In genomic region chr1:151049458-151049857, GRCh38 we compare ENCODE assay signal across 16 cellular contexts. TPM values are rescaled to one million over a fixed set of nuclear protein-coding genes. Genes with fewer than 3 reads are reported as not detected.
A peak's percentile ranks its signal among the peaks of the same experiment; 100 is the strongest.
DNase-seq lines count a peak whose midpoint lies in the region; ATAC-seq and TF ChIP-seq lines count a peak whose summit lies in the region.
"Had no signal": no experiment of that assay in that cellular context is flagged by ENCODE, and none has a peak within 500 bp of the region (broad histone marks: within the 10 kb centered on the region; RNA-seq: fewer than 3 reads in every experiment).

No MANE protein-coding gene starts in this region.

- H3K4me3 ChIP-seq in breast epithelium = no peak overlapping the region
- H3K4me3 ChIP-seq in stomach smooth muscle (ENCODE audit: low read length in 2 of 2) = no peak overlapping the region

- no peak overlapping the region for H3K27ac Mint-ChIP-seq in MCF 10A (ENCODE audit: low read depth, unreplicated experiment)
- H3K27ac Mint-ChIP-seq in WTC11 = no peak overlapping the region
- H3K27ac Mint-ChIP-seq in immature natural killer cell = peak overlapping the region; percentile 83 to 99 (median 94)

- DNase-seq in breast epithelium (ENCODE audit: low spot score in 2 of 2) (no peak), MCF 10A (ENCODE audit: unreplicated experiment) (no peak), WTC11 (ENCODE audit: low spot score) (no peak), immature natural killer cell (no peak), LoVo (ENCODE audit: low spot score) (no peak), NCI-H187 (lab: John Stamatoyannopoulos, UW) (no peak)
- DNase-seq: AML-193; anterior cingulate cortex; DMS79 treated with DMSO at 0.1 percent for 48 hours; effector CD4-positive, alpha-beta T cell; NCI-H1417; NCI-H524; T1000 had no signal

- TF ChIP-seq CTCF in breast epithelium (IDR thresholded peaks at IDR 0.05) (no peak), MCF 10A (IDR thresholded peaks at IDR 0.05; ENCODE audit: unreplicated experiment) (no peak), WTC11 (IDR thresholded peaks at IDR 0.05) (no peak)

- H3K27me3 Mint-ChIP-seq in MCF 10A (ENCODE audit: insufficient read depth, unreplicated experiment) = no peaks in the 10 kb centered on the region
- no peaks in the 10 kb centered on the region for H3K27me3 Mint-ChIP-seq in WTC11 (ENCODE audit: low read depth)
- peaks cover 9 to 21% (median 14%) of the 10 kb centered on the region in 3 donors for H3K27me3 Mint-ChIP-seq in immature natural killer cell (ENCODE audit: low read depth in 3 of 3)

- CTCF ChIA-PET in MCF 10A (lab: Yijun Ruan, JAX) = interaction anchor here (0.6 to 1.4 kb wide), 5 partner anchors 16 to 1648 kb away, joined by 3 to 7 read pairs (median 4); partner anchors contain the start of gene TNFAIP8L2
- CTCF ChIA-PET in WTC11 (lab: Charles Lee) = interaction anchor here (0.6 to 3.7 kb wide), 5 partner anchors 11 to 252 kb away, joined by 3 to 43 read pairs (median 4); partner anchors contain the start of genes CDC42SE1, MINDY1 and MLLT11

- H3K4me3 Mint-ChIP-seq in MCF 10A (ENCODE audit: unreplicated experiment) (no peak overlapping the region), WTC11 (peak overlapping the region; percentile 96), immature natural killer cell (peak overlapping the region; percentile 62 to 97 (median 93))

- no peaks in the 10 kb centered on the region for H3K27me3 ChIP-seq in breast epithelium
- no peaks in the 10 kb centered on the region for H3K27me3 ChIP-seq in stomach smooth muscle (ENCODE audit: control insufficient read depth in 1 of 2, insufficient read depth in 2 of 2, low read length in 2 of 2)
- H3K27me3 ChIP-seq: right atrium auricular region had no signal

- no peak overlapping the region for H3K9ac ChIP-seq in stomach smooth muscle (ENCODE audit: low read length in 2 of 2)

- intact Hi-C loops in breast epithelium (cut with DNase I; ENCODE audit: low total_unique reads) = no loop called here
- intact Hi-C loops in MCF 10A (cut with micrococcal nuclease) = no loop called here

- no peaks in the 10 kb centered on the region for H3K9me3 Mint-ChIP-seq in MCF 10A (ENCODE audit: unreplicated experiment)
- no peaks in the 10 kb centered on the region for H3K9me3 Mint-ChIP-seq in WTC11
- H3K9me3 Mint-ChIP-seq in immature natural killer cell = no peaks in the 10 kb centered on the region

- H3K4me1 Mint-ChIP-seq in MCF 10A (ENCODE audit: insufficient read depth, unreplicated experiment) (peaks cover 21% of the 10 kb centered on the region), WTC11 (peaks cover 17% of the 10 kb centered on the region), immature natural killer cell (peaks cover 75 to 78% of the 10 kb centered on the region in 2 donors)

- H3K36me3 Mint-ChIP-seq in MCF 10A (ENCODE audit: insufficient read depth, unreplicated experiment) (peaks cover 49% of the 10 kb centered on the region), WTC11 (peaks cover 28% of the 10 kb centered on the region), immature natural killer cell (peaks cover 20 to 36% (median 24%) of the 10 kb centered on the region in 3 donors)

- H3K4me1 ChIP-seq in breast epithelium (no peaks in the 10 kb centered on the region), stomach smooth muscle (ENCODE audit: control insufficient read depth, insufficient read depth, low read length) (peaks cover 16% of the 10 kb centered on the region)

- BruUV-seq in MCF 10A (replicated peaks; lab: Mats Ljungman, UMichigan) = no TSS peak

- H3K36me3 ChIP-seq in breast epithelium (peaks cover 6% of the 10 kb centered on the region), stomach smooth muscle (ENCODE audit: control insufficient read depth in 2 of 2, insufficient read depth in 2 of 2, low read length in 2 of 2) (peaks cover 21 to 22% of the 10 kb centered on the region in 2 donors)

- peak overlapping the region; percentile 30 to 89 for H3K27ac ChIP-seq in breast epithelium
- H3K27ac ChIP-seq in stomach smooth muscle (ENCODE audit: low read length) = peak overlapping the region; percentile 31

- H3K9me3 ChIP-seq in breast epithelium (no peaks in the 10 kb centered on the region), stomach smooth muscle (ENCODE audit: control insufficient read depth in 2 of 2, low read length in 2 of 2) (no peaks in the 10 kb centered on the region)
- H3K9me3 ChIP-seq: right atrium auricular region had no signal

- ATAC-seq in WTC11 (no peak), HG02973 (IDR thresholded peaks at IDR 0.05; ENCODE audit: unreplicated experiment) (no peak)

- POLR2A ChIA-PET in MCF 10A (lab: Yijun Ruan, JAX) (interaction anchor here (0.7 to 9.7 kb wide), 6 partner anchors 10 to 623 kb away, joined by 3 to 90 read pairs (median 3); partner anchors contain the start of genes CDC42SE1, MINDY1 and MLLT11), WTC11 (lab: Charles Lee) (interaction anchor here (0.7 to 1.5 kb wide), 2 partner anchors 58 to 82 kb away, joined by 3 read pairs; no protein-coding TSS in a partner anchor)

- TF ChIP-seq POLR2A in breast epithelium (IDR thresholded peaks at IDR 0.05) = no peak

TF ChIP-seq in WTC11, 78 proteins besides CTCF, POLR2A, EP300 and RAD21:
- TF ChIP-seq ZNF121 (CRISPR knock-in tag; IDR thresholded peaks at IDR 0.05) (peak; percentile 92), CDX4 (CRISPR knock-in tag; IDR thresholded peaks at IDR 0.05; ENCODE audit: borderline replicate concordance) (no peak), SMAD3 (CRISPR knock-in tag; IDR thresholded peaks at IDR 0.05; ENCODE audit: borderline replicate concordance) (no peak), ZNF423 (CRISPR knock-in tag; IDR thresholded peaks at IDR 0.05) (no peak)

RNA-seq across cellular contexts. Expression of gene C1orf56, which starts 1.9 kb away (rescaled TPM):
- total RNA-seq in breast epithelium (1 to 10 TPM; 4.6 to 8.3 (median 7.6) TPM), MCF 10A (2022) (2.2 and 2.7 TPM in 2 replicates), WTC11 (2021) (2.9 to 5.4 TPM (median 3.6 TPM) in 3 replicates)
- 1 to 10 TPM; 4.0 to 7.0 (median 4.3) TPM for polyA plus RNA-seq in immature natural killer cell

RNA-seq across cellular contexts. Expression of gene CDC42SE1, which starts 10.0 kb away (rescaled TPM):
- total RNA-seq in breast epithelium (100 to 1,000 TPM in 1 of 3 donors, 10 to 100 TPM in 2; 49.4 to 130 (median 85.9) TPM), MCF 10A (2022) (134 and 139 TPM in 2 replicates), WTC11 (2021) (72.8 to 76.3 TPM (median 75.5 TPM) in 3 replicates)
- 100 to 1,000 TPM; 129 to 177 (median 150) TPM for polyA plus RNA-seq in immature natural killer cell

RNA-seq across cellular contexts. Expression of gene MLLT11, which starts 10.7 kb away (rescaled TPM):
- total RNA-seq in breast epithelium = 1 to 10 TPM in 2 of 3 donors, under 1 TPM in 1; 0.16 to 1.9 (median 1.3) TPM
- 0.86 and 1.3 TPM in 2 replicates for total RNA-seq in MCF 10A (2022)
- 12.7 to 16.4 TPM (median 13.6 TPM) in 3 replicates for total RNA-seq in WTC11 (2021)
- 1 to 10 TPM; 4.2 to 7.9 (median 6.0) TPM for polyA plus RNA-seq in immature natural killer cell

RNA-seq across cellular contexts. Expression of gene BNIPL, which starts 13.1 kb away (rescaled TPM):
- total RNA-seq in breast epithelium = 10 to 100 TPM in 2 of 3 donors, under 1 TPM in 1; 0.16 to 47.1 (median 17.0) TPM
- 1.2 and 2.3 TPM in 2 replicates for total RNA-seq in MCF 10A (2022)
- total RNA-seq in WTC11 (2021) = 2.5 to 4.0 TPM (median 3.8 TPM) in 3 replicates
- under 1 TPM in 1 of 3 donors, not detected in 2; 0.18 TPM for polyA plus RNA-seq in immature natural killer cell

RNA-seq across cellular contexts. Expression of gene GABPB2, which starts 21.1 kb away (rescaled TPM):
- total RNA-seq in breast epithelium = 10 to 100 TPM; 19.5 to 32.0 (median 20.6) TPM
- total RNA-seq in MCF 10A (2022) = 20.2 and 22.9 TPM in 2 replicates
- total RNA-seq in WTC11 (2021) = 1.4 to 3.3 TPM (median 1.7 TPM) in 3 replicates
- 10 to 100 TPM in 1 of 3 donors, 1 to 10 TPM in 2; 5.1 to 14.2 (median 5.7) TPM for polyA plus RNA-seq in immature natural killer cell

Comparison
In these comparisons a context has a peak if more than half of its experiments do, and no peak if none do; other contexts are left out.
1. H3K27ac Mint-ChIP-seq: peak in immature natural killer cell (6 of 6); none in MCF 10A (single experiment) and WTC11 (single experiment).